ENCODE assay signal across 8 cellular contexts in genomic region chr12:72017054-72017651, GRCh38.
DNase-seq lines count a peak whose midpoint lies in the region; ATAC-seq and TF ChIP-seq lines count a peak whose summit lies in the region.

No MANE protein-coding gene starts in this region.

- no peak overlapping the region for H3K27ac Mint-ChIP-seq in naive B cell

- H3K27me3 Mint-ChIP-seq in naive B cell: peaks cover 17 to 22% (median 21%) of the 10 kb centered on the region in 3 donors

- no peak overlapping the region for H3K4me3 ChIP-seq in NT2/D1 (ENCODE audit: insufficient read length, low read depth)
- H3K4me3 ChIP-seq in epithelial cell of esophagus (ENCODE audit: low read length): no peak overlapping the region

- H3K4me3 Mint-ChIP-seq in naive B cell: no peak overlapping the region

- no peaks in the 10 kb centered on the region for H3K36me3 Mint-ChIP-seq in naive B cell

- DNase-seq in DMS79 treated with DMSO at 0.1 percent for 48 hours (lab: John Stamatoyannopoulos, UW): peak; percentile 47
- DNase-seq in HuH-7 (ENCODE audit: low spot score): peak; percentile 49
- peak; percentile 87 for DNase-seq in NT2/D1 (ENCODE audit: low read depth, low spot score)
- DNase-seq in activated CD8-positive, alpha-beta memory T cell treated with anti-CD3 and anti-CD28 coated beads, Interleukin-2, amount 50 U/mL, for 1 hour (ENCODE audit: extremely low read depth): peak; percentile 5
- DNase-seq in epithelial cell of esophagus (ENCODE audit: low read depth): peak; percentile 74
- DNase-seq in naive B cell: peak; percentile 42
- DNase-seq in stimulated activated naive CD8-positive, alpha-beta T cell treated with anti-CD3 and anti-CD28 coated beads, Interleukin-15, Interleukin-2, amounts not matched to agents 100 U/mL and 50 U/mL, for 24 hours: peak; percentile 63

- ATAC-seq in GM21576 (IDR thresholded peaks at IDR 0.05; ENCODE audit: unreplicated experiment): peak; percentile 97
- ATAC-seq in naive B cell (ENCODE audit: low read depth in 2 of 2): peak; percentile 63 to 73
- ATAC-seq in stimulated activated naive CD8-positive, alpha-beta T cell treated with anti-CD3 and anti-CD28 coated beads, Interleukin-15, Interleukin-2, amounts not matched to agents 100 U/mL and 50 U/mL, for 24 hours: peak; percentile 79

- H3K9ac ChIP-seq in NT2/D1 (ENCODE audit: insufficient read length, low read depth): no peak overlapping the region

- H3K9me3 Mint-ChIP-seq in naive B cell: no peaks in the 10 kb centered on the region

- no peaks in the 10 kb centered on the region for H3K36me3 ChIP-seq in NT2/D1 (ENCODE audit: insufficient read depth, insufficient read length, low read length)

- peak; percentile 89 for TF ChIP-seq CTCF in epithelial cell of esophagus (IDR thresholded peaks at IDR 0.05; ENCODE audit: insufficient read depth, low read depth, low read length, missing control alignments)

- H3K27me3 ChIP-seq in NT2/D1 (ENCODE audit: insufficient read depth, insufficient read length): no peaks in the 10 kb centered on the region

- H3K4me1 ChIP-seq in NT2/D1 (ENCODE audit: insufficient read depth, insufficient read length): no peaks in the 10 kb centered on the region

- H3K9me3 ChIP-seq in NT2/D1 (ENCODE audit: insufficient read depth, low read length): no peaks in the 10 kb centered on the region

- H3K4me1 Mint-ChIP-seq in naive B cell: no peaks in the 10 kb centered on the region

Comparison
In these comparisons a context has a peak if more than half of its experiments do, and no peak if none do; other contexts are left out.
1. DNase-seq: peak in every context shown above with its lines; median percentile 87 in NT2/D1; 74 in epithelial cell of esophagus; 63 in stimulated activated naive CD8-positive, alpha-beta T cell treated with anti-CD3 and anti-CD28 coated beads, Interleukin-15, Interleukin-2, amounts not matched to agents 100 U/mL and 50 U/mL, for 24 hours; 49 in HuH-7; 47 in DMS79 treated with DMSO at 0.1 percent for 48 hours; 42 in naive B cell; 5 in activated CD8-positive, alpha-beta memory T cell treated with anti-CD3 and anti-CD28 coated beads, Interleukin-2, amount 50 U/mL, for 1 hour.